13 cellular contexts compared by ENCODE assay signal in the genomic region with DNA sequence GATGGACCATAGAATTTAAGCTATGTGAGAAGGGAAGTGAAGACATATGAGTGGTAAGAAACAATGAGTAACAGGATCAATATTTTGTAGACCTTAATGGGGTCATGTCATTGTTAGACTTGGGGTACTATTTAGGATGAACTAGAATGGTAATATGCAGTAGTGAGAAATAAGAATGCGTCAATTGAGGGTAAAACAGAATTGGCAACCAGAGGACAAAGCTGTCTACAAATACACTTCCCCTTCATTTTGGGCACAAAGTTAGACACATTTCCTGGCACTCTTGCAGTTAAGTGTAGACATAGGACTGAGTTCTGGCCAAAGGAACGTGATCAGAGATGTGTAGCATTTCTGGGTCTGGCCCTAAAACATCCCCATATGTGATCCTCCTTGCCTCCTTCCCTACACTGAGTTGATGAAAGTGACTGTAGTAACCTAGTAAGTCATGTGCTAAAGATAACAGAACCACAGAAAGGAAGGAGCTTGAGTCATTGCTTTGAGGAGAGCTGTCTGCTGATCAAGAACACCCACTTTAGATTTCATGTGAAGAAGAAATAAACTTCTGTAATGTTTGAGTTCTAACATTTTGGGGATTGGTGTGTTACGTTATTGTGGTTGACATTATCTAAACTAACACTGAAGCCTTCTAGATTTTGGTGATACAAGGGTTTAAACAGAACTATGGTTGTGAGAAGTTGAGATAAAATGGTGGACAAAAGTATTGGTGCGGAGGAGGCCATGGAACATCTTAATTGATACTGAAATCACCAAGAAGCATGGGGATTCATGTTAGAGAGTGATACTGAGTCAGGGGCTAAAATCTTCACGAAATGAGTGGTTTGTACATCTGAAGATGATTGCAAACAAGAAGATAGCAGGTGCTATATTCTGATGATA. TPM values are rescaled to one million over a fixed set of nuclear protein-coding genes. Genes with fewer than 3 reads are reported as not detected.
DNase-seq lines count a peak whose midpoint lies in the region; ATAC-seq and TF ChIP-seq lines count a peak whose summit lies in the region.
"Had no signal": no experiment of that assay in that cellular context is flagged by ENCODE, and none has a peak within 500 bp of the region (broad histone marks: within the 10 kb centered on the region; RNA-seq: fewer than 3 reads in every experiment).

No MANE protein-coding gene starts in this region.

- ATAC-seq in activated naive CD8-positive, alpha-beta T cell treated with anti-CD3 and anti-CD28 coated beads, Interleukin-2, amount 10 ng/mL, durations not matched to agents 7 days and 5 days (ENCODE audit: low read depth) = peak; percentile 96
- peak; percentile 60 to 79 for ATAC-seq in stimulated activated naive B cell treated with anti-CD40 and anti-IgM and Interleukin-4, amounts not matched to agents 10 μg/mL and 1 μg/mL and 100 μg/mL, for 72 hours (replicated peaks)
- no peak for ATAC-seq in HG03378 (IDR thresholded peaks at IDR 0.05; ENCODE audit: unreplicated experiment)

- no peak overlapping the region for H3K27ac Mint-ChIP-seq in activated naive CD8-positive, alpha-beta T cell treated with anti-CD3 and anti-CD28 coated beads, Interleukin-2, amount 10 ng/mL, durations not matched to agents 7 days and 5 days
- H3K27ac Mint-ChIP-seq in activated naive CD8-positive, alpha-beta T cell treated with anti-CD3 and anti-CD28 coated beads for 36 hours = no peak overlapping the region
- no peak overlapping the region for H3K27ac Mint-ChIP-seq in stimulated activated naive B cell treated with anti-CD40 and anti-IgM and Interleukin-4, amounts not matched to agents 10 μg/mL and 1 μg/mL and 100 μg/mL, for 72 hours
- H3K27ac Mint-ChIP-seq: activated naive CD4-positive, alpha-beta T cell treated with anti-CD3 and anti-CD28 coated beads, Interleukin-2, amount 10 ng/mL, durations not matched to agents 7 days and 5 days had no signal

- no peaks in the 10 kb centered on the region for H3K27me3 ChIP-seq in right atrium auricular region
- H3K27me3 ChIP-seq: BLaER1 treated with 17β-estradiol and CSF1 and Interleukin-3, amounts not matched to agents 10 nM and 100 nM had no signal

- POLR2A ChIA-PET in activated naive CD8-positive, alpha-beta T cell treated with anti-CD3 and anti-CD28 coated beads, Interleukin-2, amount 10 ng/mL, durations not matched to agents 7 days and 5 days (lab: Charles Lee) = interaction anchor here (0.9 to 2.1 kb wide), 4 partner anchors 14 to 53 kb away, joined by 3 to 15 read pairs (median 7); a partner anchor contains a TSS

- H3K27me3 Mint-ChIP-seq in activated naive CD8-positive, alpha-beta T cell treated with anti-CD3 and anti-CD28 coated beads, Interleukin-2, amount 10 ng/mL, durations not matched to agents 7 days and 5 days = no peaks in the 10 kb centered on the region
- H3K27me3 Mint-ChIP-seq in activated naive CD8-positive, alpha-beta T cell treated with anti-CD3 and anti-CD28 coated beads for 36 hours = no peaks in the 10 kb centered on the region
- H3K27me3 Mint-ChIP-seq in stimulated activated naive B cell treated with anti-CD40 and anti-IgM and Interleukin-4, amounts not matched to agents 10 μg/mL and 1 μg/mL and 100 μg/mL, for 72 hours = no peaks in the 10 kb centered on the region
- H3K27me3 Mint-ChIP-seq: activated naive CD4-positive, alpha-beta T cell treated with anti-CD3 and anti-CD28 coated beads, Interleukin-2, amount 10 ng/mL, durations not matched to agents 7 days and 5 days had no signal

- no peak for DNase-seq in activated naive CD8-positive, alpha-beta T cell treated with anti-CD3 and anti-CD28 coated beads, Interleukin-2, amount 10 ng/mL, durations not matched to agents 7 days and 5 days
- DNase-seq in activated naive CD8-positive, alpha-beta T cell treated with anti-CD3 and anti-CD28 coated beads for 36 hours = no peak
- peak; percentile 17 for DNase-seq in SK-MEL-5 (ENCODE audit: low read depth, low spot score)
- peak; percentile 14 for DNase-seq in fibroblast of peridontal ligament (ENCODE audit: extremely low read depth)
- no peak for DNase-seq in stimulated activated naive B cell treated with anti-CD40 and anti-IgM and Interleukin-4, amounts not matched to agents 10 μg/mL and 1 μg/mL and 100 μg/mL, for 72 hours
- DNase-seq in KBM-7 = no peak
- no peak for DNase-seq in right atrium auricular region (ENCODE audit: low spot score)
- DNase-seq: activated naive CD4-positive, alpha-beta T cell treated with anti-CD3 and anti-CD28 coated beads, Interleukin-2, amount 10 ng/mL, durations not matched to agents 7 days and 5 days; islet precursor cell; NCI-H69 had no signal

- H3K4me3 Mint-ChIP-seq in activated naive CD8-positive, alpha-beta T cell treated with anti-CD3 and anti-CD28 coated beads, Interleukin-2, amount 10 ng/mL, durations not matched to agents 7 days and 5 days = no peak overlapping the region
- no peak overlapping the region for H3K4me3 Mint-ChIP-seq in activated naive CD8-positive, alpha-beta T cell treated with anti-CD3 and anti-CD28 coated beads for 36 hours
- H3K4me3 Mint-ChIP-seq in stimulated activated naive B cell treated with anti-CD40 and anti-IgM and Interleukin-4, amounts not matched to agents 10 μg/mL and 1 μg/mL and 100 μg/mL, for 72 hours = no peak overlapping the region
- H3K4me3 Mint-ChIP-seq: activated naive CD4-positive, alpha-beta T cell treated with anti-CD3 and anti-CD28 coated beads, Interleukin-2, amount 10 ng/mL, durations not matched to agents 7 days and 5 days had no signal

- peaks cover 5% of the 10 kb centered on the region for H3K36me3 ChIP-seq in right atrium auricular region

- no peak overlapping the region for H3K27ac ChIP-seq in right atrium auricular region
- H3K27ac ChIP-seq: parathyroid adenoma had no signal

- H3K9me3 ChIP-seq in right atrium auricular region = no peaks in the 10 kb centered on the region
- H3K9me3 ChIP-seq: BLaER1 treated with 17β-estradiol and CSF1 and Interleukin-3, amounts not matched to agents 10 nM and 100 nM had no signal

- no peaks in the 10 kb centered on the region for H3K4me1 ChIP-seq in right atrium auricular region
- H3K4me1 ChIP-seq: parathyroid adenoma had no signal

- in situ Hi-C loops in SK-MEL-5 (cut with HindIII; ENCODE audit: low pct_unique_long_range_greater_than_20kb, low sequenced_read_pairs) = no loop called here
- in situ Hi-C loops in KBM-7 (cut with MboI; ENCODE audit: low pct_unique_long_range_greater_than_20kb, low sequenced_read_pairs) = no loop called here

- no peak for TF ChIP-seq CTCF in right atrium auricular region (IDR thresholded peaks at IDR 0.05)

- no peak overlapping the region for H3K4me3 ChIP-seq in right atrium auricular region
- H3K4me3 ChIP-seq: BLaER1 treated with 17β-estradiol and CSF1 and Interleukin-3, amounts not matched to agents 10 nM and 100 nM had no signal

- H3K4me1 Mint-ChIP-seq in activated naive CD8-positive, alpha-beta T cell treated with anti-CD3 and anti-CD28 coated beads, Interleukin-2, amount 10 ng/mL, durations not matched to agents 7 days and 5 days = no peaks in the 10 kb centered on the region
- peaks cover 7% of the 10 kb centered on the region for H3K4me1 Mint-ChIP-seq in activated naive CD8-positive, alpha-beta T cell treated with anti-CD3 and anti-CD28 coated beads for 36 hours
- H3K4me1 Mint-ChIP-seq in stimulated activated naive B cell treated with anti-CD40 and anti-IgM and Interleukin-4, amounts not matched to agents 10 μg/mL and 1 μg/mL and 100 μg/mL, for 72 hours = no peaks in the 10 kb centered on the region

- peaks cover 1% of the 10 kb centered on the region for H3K9me3 Mint-ChIP-seq in activated naive CD8-positive, alpha-beta T cell treated with anti-CD3 and anti-CD28 coated beads, Interleukin-2, amount 10 ng/mL, durations not matched to agents 7 days and 5 days
- H3K9me3 Mint-ChIP-seq in activated naive CD8-positive, alpha-beta T cell treated with anti-CD3 and anti-CD28 coated beads for 36 hours = peaks cover 5% of the 10 kb centered on the region
- no peaks in the 10 kb centered on the region for H3K9me3 Mint-ChIP-seq in stimulated activated naive B cell treated with anti-CD40 and anti-IgM and Interleukin-4, amounts not matched to agents 10 μg/mL and 1 μg/mL and 100 μg/mL, for 72 hours
- H3K9me3 Mint-ChIP-seq: activated naive CD4-positive, alpha-beta T cell treated with anti-CD3 and anti-CD28 coated beads, Interleukin-2, amount 10 ng/mL, durations not matched to agents 7 days and 5 days had no signal

- peaks cover 23% of the 10 kb centered on the region for H3K36me3 Mint-ChIP-seq in activated naive CD8-positive, alpha-beta T cell treated with anti-CD3 and anti-CD28 coated beads, Interleukin-2, amount 10 ng/mL, durations not matched to agents 7 days and 5 days
- H3K36me3 Mint-ChIP-seq in activated naive CD8-positive, alpha-beta T cell treated with anti-CD3 and anti-CD28 coated beads for 36 hours = peaks cover 25% of the 10 kb centered on the region
- peaks cover 8 to 14% of the 10 kb centered on the region in 2 donors for H3K36me3 Mint-ChIP-seq in stimulated activated naive B cell treated with anti-CD40 and anti-IgM and Interleukin-4, amounts not matched to agents 10 μg/mL and 1 μg/mL and 100 μg/mL, for 72 hours

RNA-seq across cellular contexts. Expression of a gene that starts 41.7 kb away (rescaled TPM):
- total RNA-seq in activated naive CD8-positive, alpha-beta T cell treated with anti-CD3 and anti-CD28 coated beads, Interleukin-2, amount 10 ng/mL, durations not matched to agents 7 days and 5 days = 10 to 100 TPM; 69.3 to 80.6 TPM
- 10 to 100 TPM; 84.0 to 84.1 TPM for total RNA-seq in activated naive CD8-positive, alpha-beta T cell treated with anti-CD3 and anti-CD28 coated beads for 36 hours
- total RNA-seq in SK-MEL-5 (2014; rRNA removed; shearing (Covaris generic)) = 47.9 and 53.3 TPM in 2 replicates
- 52.2 and 58.7 TPM in 2 replicates for polyA plus RNA-seq in SK-MEL-5 (2015; cell fraction: cytosol; rRNA removed)
- polyA plus RNA-seq in SK-MEL-5 (2015; cell fraction: nucleus; rRNA removed) = 8.0 and 15.2 TPM in 2 replicates
- total RNA-seq in right atrium auricular region = 100 to 1,000 TPM; 109 to 117 TPM

Comparison
In these comparisons a context has a peak if more than half of its experiments do, and no peak if none do; other contexts are left out.
1. DNase-seq: peak in SK-MEL-5 (single experiment) and fibroblast of peridontal ligament (single experiment); none in activated naive CD8-positive, alpha-beta T cell treated with anti-CD3 and anti-CD28 coated beads, Interleukin-2, amount 10 ng/mL, durations not matched to agents 7 days and 5 days (single experiment), activated naive CD8-positive, alpha-beta T cell treated with anti-CD3 and anti-CD28 coated beads for 36 hours (single experiment), stimulated activated naive B cell treated with anti-CD40 and anti-IgM and Interleukin-4, amounts not matched to agents 10 μg/mL and 1 μg/mL and 100 μg/mL, for 72 hours (single experiment), KBM-7 (single experiment) and right atrium auricular region (single experiment).